Comparison of ENCODE assay signal across 26 cellular contexts in the genomic region with DNA sequence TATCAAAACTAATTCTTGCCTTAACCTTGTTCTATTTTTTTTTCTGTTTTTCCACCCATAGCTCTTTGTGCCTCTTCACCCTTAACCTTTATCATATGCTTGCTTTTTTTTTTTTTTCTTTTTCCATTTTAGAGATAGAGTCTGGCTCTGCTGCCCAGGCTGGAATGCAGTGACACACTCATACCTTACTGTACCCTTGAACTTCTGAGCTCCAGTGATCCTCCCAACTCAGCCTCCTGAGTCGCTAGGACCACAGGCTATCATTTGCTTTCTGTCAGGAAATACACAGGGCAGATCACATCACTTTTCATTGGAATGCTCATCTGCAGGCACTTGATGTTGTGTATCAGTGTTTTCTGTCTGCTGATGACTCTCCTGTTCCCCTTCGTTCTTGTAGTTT. TPM values are rescaled to one million over a fixed set of nuclear protein-coding genes. Genes with fewer than 3 reads are reported as not detected.
A peak's percentile ranks its signal among the peaks of the same experiment; 100 is the strongest.
DNase-seq lines count a peak whose midpoint lies in the region; ATAC-seq, FAIRE-seq and TF ChIP-seq lines count a peak whose summit lies in the region.
"Had no signal": no experiment of that assay in that cellular context is flagged by ENCODE, and none has a peak within 500 bp of the region (broad histone marks: within the 10 kb centered on the region; RNA-seq: fewer than 3 reads in every experiment).

No MANE protein-coding gene starts in this region.

- CTCF ChIA-PET in HepG2 (lab: Yijun Ruan, JAX; ENCODE audit: low intra/inter-chr PET ratio, low total read pairs) = no interaction called here

- H3K27ac ChIP-seq in HepG2 (ENCODE audit: extremely low read length, insufficient read depth, low read length) (no peak overlapping the region), right lobe of liver (no peak overlapping the region), neutrophil (peak overlapping the region; percentile 5), heart left ventricle (no peak overlapping the region)
- H3K27ac ChIP-seq: 22Rv1; A549; BLaER1 treated with 17β-estradiol and CSF1 and Interleukin-3, amounts not matched to agents 10 nM and 100 nM; C4-2B had no signal

- TF ChIP-seq EP300 in HepG2 (IDR thresholded peaks at IDR 0.05; ENCODE audit: low read depth in 2 of 2, low read length in 2 of 2) (no peak), HepG2 (CRISPR knock-in tag; IDR thresholded peaks at IDR 0.05; ENCODE audit: borderline replicate concordance) (no peak)

- H3K9ac ChIP-seq in HepG2 (ENCODE audit: insufficient read depth, low read depth, low read length) = no peak overlapping the region
- H3K9ac ChIP-seq: BLaER1 treated with 17β-estradiol and CSF1 and Interleukin-3, amounts not matched to agents 10 nM and 100 nM had no signal

- no peak for TF ChIP-seq POLR2A in HepG2 (IDR thresholded peaks at IDR 0.05; ENCODE audit: insufficient read depth in 1 of 2, low read depth in 2 of 2, low read length in 2 of 2)
- no peak for TF ChIP-seq POLR2A in right lobe of liver (IDR thresholded peaks at IDR 0.05)
- no peak for TF ChIP-seq POLR2A in H54 (IDR thresholded peaks at IDR 0.05; ENCODE audit: low read depth, low read length)
- TF ChIP-seq POLR2A in heart left ventricle (IDR thresholded peaks at IDR 0.05) = no peak

- H3K79me2 ChIP-seq in HepG2 (ENCODE audit: insufficient read depth, low read length) = no peaks in the 10 kb centered on the region

- no peaks in the 10 kb centered on the region for H3K9me3 ChIP-seq in HepG2 (ENCODE audit: low read length)
- no peaks in the 10 kb centered on the region for H3K9me3 ChIP-seq in right lobe of liver
- H3K9me3 ChIP-seq in neutrophil = no peaks in the 10 kb centered on the region
- H3K9me3 ChIP-seq in heart left ventricle = no peaks in the 10 kb centered on the region
- H3K9me3 ChIP-seq: A549; BLaER1 treated with 17β-estradiol and CSF1 and Interleukin-3, amounts not matched to agents 10 nM and 100 nM; Caco-2 had no signal

- no TSS peak for BruUV-seq in HepG2 (replicated peaks; lab: Mats Ljungman, UMichigan)

- ATAC-seq in HepG2 = no peak
- no peak for ATAC-seq in right lobe of liver
- no peak for ATAC-seq in heart left ventricle
- ATAC-seq: A549, GM12878 had no signal

- H3K4me1 Mint-ChIP-seq in activated T-cell treated with anti-CD3 and anti-CD28 coated beads, Interleukin-2, amount 50 U/mL, for 24 hours (ENCODE audit: low read depth) = no peaks in the 10 kb centered on the region
- H3K4me1 Mint-ChIP-seq: CD4-positive, alpha-beta memory T cell; CD4-positive, CD25-positive, alpha-beta regulatory T cell had no signal

- POLR2A ChIA-PET in HepG2 (lab: Yijun Ruan, JAX) = interaction anchor here (1.0 kb wide), 1 partner anchor 477 kb away, joined by 3 read pairs; a partner anchor contains a TSS

- no peak for TF ChIP-seq RAD21 in HepG2 (CRISPR knock-in tag; IDR thresholded peaks at IDR 0.05)

- in situ Hi-C loops in HepG2 (cut with HindIII; ENCODE audit: extremely low pct_ligation_motif_present, low pct_unique_long_range_greater_than_20kb) = loop anchor here (5.0 kb wide), 1 partner anchor 429 kb away; no protein-coding TSS in a partner anchor

- H3K27me3 Mint-ChIP-seq in activated T-cell treated with anti-CD3 and anti-CD28 coated beads, Interleukin-2, amount 50 U/mL, for 24 hours = no peaks in the 10 kb centered on the region
- H3K27me3 Mint-ChIP-seq: B cell; CD4-positive, alpha-beta memory T cell had no signal

- TF ChIP-seq CTCF in HepG2 (CRISPR knock-in tag; IDR thresholded peaks at IDR 0.05) (no peak), right lobe of liver (IDR thresholded peaks at IDR 0.05) (no peak), neutrophil (IDR thresholded peaks at IDR 0.05) (no peak), heart left ventricle (IDR thresholded peaks at IDR 0.05) (no peak)

- FAIRE-seq in HepG2 (lab: Jason Lieb, UNC) = no peak
- peak; percentile 62 for FAIRE-seq in H54 (lab: Jason Lieb, UNC)
- FAIRE-seq: A549, D721Med, GM12878, GM12892, GM18507 had no signal

- DNase-seq in HepG2 (ENCODE audit: low spot score) (no peak), right lobe of liver (no peak), H54 (ENCODE audit: insufficient read length, low spot score) (no peak), heart left ventricle (no peak)
- no peak for DNase-seq in activated T-cell treated with anti-CD3 and anti-CD28 coated beads, Interleukin-2, amount 50 U/mL, for 24 hours
- DNase-seq: AML-193; Caco-2; Calu3; CD4-positive, alpha-beta memory T cell; CD4-positive, CD25-positive, alpha-beta regulatory T cell; DMS153; DMS53; DMS79; DND-41; EL; GDM1 had no signal

- peaks cover 2 to 15% of the 10 kb centered on the region in 2 experiments; a peak in 3 of 5 replicates for H3K36me3 ChIP-seq in HepG2 (replicated peaks in 1 of 2; ENCODE audit: control insufficient read depth in 1 of 2, insufficient read depth in 2 of 2, low read length in 2 of 2)
- H3K36me3 ChIP-seq in right lobe of liver = no peaks in the 10 kb centered on the region
- H3K36me3 ChIP-seq in neutrophil = peaks cover 35% of the 10 kb centered on the region
- peaks cover 0 to 12% (median 6%) of the 10 kb centered on the region in 9 donors for H3K36me3 ChIP-seq in heart left ventricle

- no peak overlapping the region for H3K4me2 ChIP-seq in HepG2 (ENCODE audit: low read depth, low read length)
- H3K4me2 ChIP-seq: A549; BLaER1 treated with 17β-estradiol and CSF1 and Interleukin-3, amounts not matched to agents 10 nM and 100 nM had no signal

- H3K4me1 ChIP-seq in HepG2 (ENCODE audit: insufficient read depth, low read length) (peaks cover 6% of the 10 kb centered on the region), right lobe of liver (no peaks in the 10 kb centered on the region), neutrophil (ENCODE audit: control insufficient read depth in 1 of 2, insufficient read depth in 1 of 2, low read depth in 1 of 2, low read length in 1 of 2) (peaks cover 14 to 33% of the 10 kb centered on the region in 2 experiments), heart left ventricle (peaks cover 0 to 8% (median 0%) of the 10 kb centered on the region in 12 donors)
- H3K4me1 ChIP-seq: Caco-2 had no signal

- no peaks in the 10 kb centered on the region for H3K9me3 Mint-ChIP-seq in activated T-cell treated with anti-CD3 and anti-CD28 coated beads, Interleukin-2, amount 50 U/mL, for 24 hours
- H3K9me3 Mint-ChIP-seq: CD4-positive, alpha-beta memory T cell; CD4-positive, CD25-positive, alpha-beta regulatory T cell had no signal

- H3K36me3 Mint-ChIP-seq in activated T-cell treated with anti-CD3 and anti-CD28 coated beads, Interleukin-2, amount 50 U/mL, for 24 hours (ENCODE audit: low read depth) = peaks cover 6% of the 10 kb centered on the region

- intact Hi-C loops in HepG2 (cut with micrococcal nuclease; ENCODE audit: unreplicated experiment) (loop anchor here (10.0 kb wide), 1 partner anchor 396 kb away; no protein-coding TSS in a partner anchor), right lobe of liver (cut with DNase I) (no loop called here), heart left ventricle (cut with DNase I) (loop anchor here in 7 of 10 donors (5.0 to 10.0 kb wide), 4 partner anchors 76 to 619 kb away; no protein-coding TSS in a partner anchor)

- H3K4me3 Mint-ChIP-seq in activated T-cell treated with anti-CD3 and anti-CD28 coated beads, Interleukin-2, amount 50 U/mL, for 24 hours = no peak overlapping the region
- H3K4me3 Mint-ChIP-seq: B cell; CD4-positive, alpha-beta memory T cell; CD4-positive, CD25-positive, alpha-beta regulatory T cell had no signal

- no peaks in the 10 kb centered on the region for H3K27me3 ChIP-seq in HepG2 (ENCODE audit: control insufficient read depth in 1 of 2, insufficient read depth in 2 of 2, low read length in 2 of 2)
- H3K27me3 ChIP-seq in right lobe of liver = no peaks in the 10 kb centered on the region
- no peaks in the 10 kb centered on the region for H3K27me3 ChIP-seq in neutrophil
- no peaks in the 10 kb centered on the region for H3K27me3 ChIP-seq in heart left ventricle
- H3K27me3 ChIP-seq: BLaER1 treated with 17β-estradiol and CSF1 and Interleukin-3, amounts not matched to agents 10 nM and 100 nM had no signal

- no peak overlapping the region for H3K27ac Mint-ChIP-seq in activated T-cell treated with anti-CD3 and anti-CD28 coated beads, Interleukin-2, amount 50 U/mL, for 24 hours
- H3K27ac Mint-ChIP-seq: B cell; CD4-positive, alpha-beta memory T cell; CD4-positive, CD25-positive, alpha-beta regulatory T cell had no signal

- H4K20me1 ChIP-seq in HepG2 (ENCODE audit: insufficient read depth, low read length) = no peaks in the 10 kb centered on the region; the same call in 1 of the 2 replicates

- H3K4me3 ChIP-seq in HepG2 (replicated peaks in 1 of 3; ENCODE audit: insufficient read depth in 1 of 3, low read depth in 2 of 3, low read length in 3 of 3) (no peak overlapping the region), right lobe of liver (no peak overlapping the region), neutrophil (ENCODE audit: low read depth in 1 of 2, low read length in 1 of 2) (no peak overlapping the region), heart left ventricle (no peak overlapping the region)
- H3K4me3 ChIP-seq: A549; BLaER1 treated with 17β-estradiol and CSF1 and Interleukin-3, amounts not matched to agents 10 nM and 100 nM; GM12878 had no signal

- 77% methylated on average over 2 of the region's 2 CpGs for WGBS in HepG2 (ENCODE audit: low lambda C conversion rate)
- 85% methylated on average over 2 of the region's 2 CpGs for WGBS in right lobe of liver (ENCODE audit: insufficient coverage, low coverage, low lambda C conversion rate, missing lambda C conversion rate)
- 89 to 97% (median 93%) methylated on average over 2 of the region's 2 CpGs for WGBS in heart left ventricle, 4 donors

- no peak overlapping the region for H2AFZ ChIP-seq in HepG2 (ENCODE audit: low read length)

RNA-seq across cellular contexts. Expression of a gene that starts 33.5 kb away (rescaled TPM):
- 9.4 and 14.3 TPM in 2 replicates for total RNA-seq in HepG2 (2016; rRNA removed; fragmentation: Illumina TruSeq; extraction: Trizol)
- total RNA-seq in HepG2 (2016; cell fraction: cytosol; rRNA removed; fragmentation: Illumina TruSeq; extraction: Trizol; ENCODE audit: low read depth) = 1.4 and 1.6 TPM in 2 replicates
- 9.0 and 13.6 TPM in 2 replicates for total RNA-seq in HepG2 (2016; cell fraction: insoluble cytoplasmic fraction; rRNA removed; fragmentation: Illumina TruSeq; extraction: Trizol)
- total RNA-seq in HepG2 (2016; cell fraction: membrane; rRNA removed; fragmentation: Illumina TruSeq; extraction: Trizol) = 7.9 and 8.7 TPM in 2 replicates
- 9.9 and 10.4 TPM in 2 replicates for total RNA-seq in HepG2 (2016; cell fraction: nucleus; rRNA removed; fragmentation: Illumina TruSeq; extraction: Trizol)
- 3.3 and 3.6 TPM in 2 replicates for polyA plus RNA-seq in HepG2 (2011; rRNA removed)
- polyA plus RNA-seq in HepG2 (2011; cell fraction: cytosol; rRNA removed) = 1.2 and 2.6 TPM in 2 replicates
- polyA plus RNA-seq in HepG2 (2011; cell fraction: nucleus; rRNA removed) = 1.1 and 2.2 TPM in 2 replicates
- 7.5 and 8.3 TPM in 2 replicates for polyA plus RNA-seq in HepG2 (2012)
- 1.3 and 1.4 TPM in 2 replicates for polyA plus RNA-seq in HepG2 (2016; cell fraction: cytosol; fragmentation: Illumina TruSeq; extraction: Trizol; ENCODE audit: low read depth)
- polyA plus RNA-seq in HepG2 (2016; cell fraction: insoluble cytoplasmic fraction; fragmentation: Illumina TruSeq; extraction: Trizol; ENCODE audit: low read depth) = 10.8 and 11.9 TPM in 2 replicates
- 4.8 and 5.2 TPM in 2 replicates for polyA plus RNA-seq in HepG2 (2016; cell fraction: membrane; fragmentation: Illumina TruSeq; extraction: Trizol; ENCODE audit: low read depth)
- polyA plus RNA-seq in HepG2 (2016; cell fraction: nucleus; fragmentation: Illumina TruSeq; extraction: Trizol; ENCODE audit: insufficient read depth, low read depth) = 9.8 and 9.9 TPM in 2 replicates
- polyA minus RNA-seq in HepG2 (2011; rRNA and poly(A)+ RNA removed; ENCODE audit: low replicate concordance) = 2.0 and 5.2 TPM in 2 replicates
- 7.0 and 10.9 TPM in 2 replicates for polyA minus RNA-seq in HepG2 (2011; cell fraction: cytosol; rRNA and poly(A)+ RNA removed)
- polyA minus RNA-seq in HepG2 (2011; cell fraction: nucleus; rRNA and poly(A)+ RNA removed) = 9.0 and 12.9 TPM in 2 replicates
- total RNA-seq in right lobe of liver = 1 to 10 TPM; 3.6 to 6.7 (median 5.0) TPM
- 1 to 10 TPM; 3.3 to 5.9 (median 4.0) TPM for total RNA-seq in heart left ventricle
- 1 to 10 TPM; 1.0 to 2.8 TPM for polyA plus RNA-seq in heart left ventricle

Comparison
In these comparisons a context has a peak if more than half of its experiments do, and no peak if none do; other contexts are left out.
1. intact Hi-C loops: an anchor here in HepG2 (10.0 kb wide) and heart left ventricle (5.0 to 10.0 kb wide); none called in right lobe of liver.